17 cellular contexts compared by ENCODE assay signal in the genomic region with DNA sequence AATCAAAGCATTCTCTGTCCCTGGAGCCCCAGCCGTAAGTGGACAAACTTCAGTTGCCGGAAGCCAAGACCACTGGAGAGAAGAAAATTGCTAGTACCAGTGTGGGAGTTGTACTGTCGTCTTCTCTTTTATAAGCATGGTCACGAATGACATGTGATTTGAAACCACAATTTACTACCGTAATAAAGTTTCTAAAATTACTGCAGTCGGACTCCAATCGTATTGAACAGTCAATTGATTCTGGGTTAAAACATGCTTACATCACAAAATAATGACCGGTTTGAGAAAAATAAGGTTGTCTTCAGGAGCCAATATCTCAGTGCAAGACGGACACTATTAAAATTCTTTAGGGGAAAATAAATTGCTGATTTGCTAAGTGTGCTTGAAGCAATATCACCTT.
"Had no signal": no experiment of that assay in that cellular context is flagged by ENCODE, and none has a peak within 500 bp of the region (broad histone marks: within the 10 kb centered on the region; RNA-seq: fewer than 3 reads in every experiment).

No MANE protein-coding gene starts in this region.

- H3K36me3 ChIP-seq: esophagus muscularis mucosa, gastroesophageal sphincter, neutrophil, thyroid gland, uterus had no signal

- H3K9me3 ChIP-seq: neutrophil, thyroid gland, uterus had no signal

- H3K4me1 ChIP-seq: esophagus muscularis mucosa, psoas muscle, thyroid gland, uterus had no signal

- ATAC-seq: gastroesophageal sphincter; naive thymus-derived CD4-positive, alpha-beta T cell; psoas muscle had no signal

- DNase-seq: effector memory CD4-positive, alpha-beta T cell; glutamatergic neuron; immature natural killer cell; left cardiac atrium; mammary epithelial cell; naive thymus-derived CD4-positive, alpha-beta T cell; psoas muscle; retina; small intestine; stimulated activated CD4-positive, alpha-beta T cell treated with anti-CD3 and anti-CD28 coated beads, Interleukin-2, amount 100 ng/mL, for 48 hours; stimulated activated naive CD4-positive, alpha-beta T cell treated with Interleukin-2 at 50 U/mL for 16 hours; thyroid gland had no signal

- H3K27me3 ChIP-seq: esophagus muscularis mucosa, gastroesophageal sphincter, neutrophil, thyroid gland, uterus had no signal

- H3K4me3 ChIP-seq: esophagus muscularis mucosa, gastroesophageal sphincter, psoas muscle, thyroid gland, uterus had no signal

- H3K27ac ChIP-seq: epithelial cell of prostate, esophagus muscularis mucosa, gastroesophageal sphincter, neutrophil, psoas muscle, thyroid gland, uterus had no signal
